Comparison of ENCODE assay signal across 1 cellular context in the genomic region with DNA sequence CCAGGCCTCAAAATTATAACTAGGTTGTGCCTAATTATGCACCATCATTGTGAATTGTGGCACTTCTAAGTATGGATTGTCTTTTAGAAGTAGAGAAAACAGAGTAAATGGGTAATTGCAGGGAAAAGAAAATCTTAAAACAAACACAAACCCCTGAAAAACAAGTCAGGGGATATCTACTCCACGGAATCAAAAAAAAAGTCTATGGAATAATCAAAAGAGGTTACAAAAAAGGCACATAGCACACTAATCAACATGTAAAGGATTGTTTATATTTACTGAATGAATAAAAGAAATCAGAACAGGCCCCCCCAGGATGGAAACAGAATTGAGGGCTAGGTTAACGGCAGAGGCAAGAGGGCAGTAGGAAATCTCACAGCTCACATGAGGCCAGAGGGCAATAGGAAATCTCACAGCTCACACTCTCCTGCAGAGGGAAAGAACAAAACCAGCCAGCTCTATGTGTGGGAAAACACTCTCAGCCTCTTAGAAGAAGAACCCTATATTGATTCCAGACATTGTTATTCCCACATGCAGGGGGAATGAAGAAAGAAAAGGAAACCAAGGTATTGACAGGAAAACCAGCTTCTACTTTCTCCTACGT.
TF ChIP-seq lines count a peak whose summit lies in the region.

No MANE protein-coding gene starts in this region.

TF ChIP-seq in H1, 55 proteins besides CTCF, POLR2A, EP300 and RAD21:
- TF ChIP-seq POU5F1 (IDR thresholded peaks at IDR 0.05; ENCODE audit: low read depth, low read length): no peak
- TF ChIP-seq SIN3A (conservative IDR thresholded peaks at IDR 0.05 in 1 of 2, IDR thresholded peaks at IDR 0.05 in 1 of 2; ENCODE audit: low read depth in 1 of 2, low read length in 2 of 2): no peak
- TF ChIP-seq KDM1A (IDR thresholded peaks at IDR 0.05; ENCODE audit: borderline replicate concordance, low read length): no peak
- TF ChIP-seq TAF7 (optimal IDR thresholded peaks at IDR 0.05; ENCODE audit: borderline replicate concordance, low read depth, low read length): no peak
TF ChIP-seq in H1: peak in this region for 0.
